ENCODE assay signal across 13 cellular contexts in the genomic region with DNA sequence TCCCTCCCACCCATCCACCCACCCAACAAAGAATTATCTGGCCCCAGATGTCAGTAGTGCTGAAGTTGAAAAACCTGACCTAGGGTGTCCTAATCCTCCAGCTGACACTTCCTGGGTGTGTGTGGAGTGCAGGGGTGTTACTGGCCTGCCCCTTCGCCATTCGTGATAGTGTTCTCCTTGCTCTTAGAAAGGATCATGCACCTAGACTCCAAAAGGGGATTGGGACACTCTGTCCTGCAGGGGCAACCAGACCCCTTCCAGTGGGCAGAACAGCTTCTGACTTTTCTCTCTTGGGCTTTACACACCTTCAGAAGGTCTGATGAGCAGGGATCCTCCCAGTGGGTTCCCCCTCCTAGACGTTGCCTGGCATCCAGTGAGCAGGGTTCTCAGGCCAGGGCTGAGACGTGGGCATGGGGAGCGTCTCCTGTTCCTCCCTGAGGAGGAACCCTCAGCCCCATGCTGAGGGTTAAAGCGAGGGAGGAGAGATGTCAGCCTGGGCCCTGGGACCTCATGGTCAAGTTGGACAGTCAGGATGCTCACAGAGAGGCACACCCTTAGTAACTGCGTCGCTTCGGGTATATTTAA.
DNase-seq lines count a peak whose midpoint lies in the region; ATAC-seq, FAIRE-seq and TF ChIP-seq lines count a peak whose summit lies in the region.
"Had no signal": no experiment of that assay in that cellular context is flagged by ENCODE, and none has a peak within 500 bp of the region (broad histone marks: within the 10 kb centered on the region; RNA-seq: fewer than 3 reads in every experiment).

No MANE protein-coding gene starts in this region.

- no peaks in the 10 kb centered on the region for H3K9me3 Mint-ChIP-seq in CD8-positive, alpha-beta memory T cell
- H3K9me3 Mint-ChIP-seq in activated naive CD8-positive, alpha-beta T cell treated with anti-CD3 and anti-CD28 coated beads for 36 hours, result no peaks in the 10 kb centered on the region
- no peaks in the 10 kb centered on the region for H3K9me3 Mint-ChIP-seq in neural progenitor cell

- no peak for FAIRE-seq in RCC 7860 (lab: Jason Lieb, UNC)
- FAIRE-seq: HepG2 had no signal

- H3K4me3 ChIP-seq in ACC112 (ENCODE audit: low read depth, low read length) (no peak overlapping the region), neural progenitor cell (no peak overlapping the region), testis (no peak overlapping the region)
- H3K4me3 ChIP-seq in CD8-positive, alpha-beta memory T cell (ENCODE audit: low read length), result no peak overlapping the region
- H3K4me3 ChIP-seq: mucosa of descending colon, tibial nerve had no signal

- intact Hi-C loops in testis (cut with DNase I; ENCODE audit: low total_unique reads), result no loop called here

- H3K79me2 ChIP-seq in ACC112 (ENCODE audit: control insufficient read depth, insufficient read depth, low read length, unreplicated experiment) (peaks cover 11% of the 10 kb centered on the region), neural progenitor cell (ENCODE audit: low read depth) (no peaks in the 10 kb centered on the region)

- H3K4me2 ChIP-seq in neural progenitor cell, result no peak overlapping the region

- H2AFZ ChIP-seq in ACC112 (ENCODE audit: low read length, unreplicated experiment), result no peak overlapping the region
- no peak overlapping the region for H2AFZ ChIP-seq in neural progenitor cell (replicated peaks)

- TF ChIP-seq CTCF in neural progenitor cell (IDR thresholded peaks at IDR 0.05) (no peak), testis (IDR thresholded peaks at IDR 0.05) (no peak)

- no peak overlapping the region for H3K4me3 Mint-ChIP-seq in CD8-positive, alpha-beta memory T cell
- no peak overlapping the region for H3K4me3 Mint-ChIP-seq in activated naive CD8-positive, alpha-beta T cell treated with anti-CD3 and anti-CD28 coated beads for 36 hours
- H3K4me3 Mint-ChIP-seq in neural progenitor cell, result no peak overlapping the region

- no peak for DNase-seq in CD8-positive, alpha-beta memory T cell
- DNase-seq in activated naive CD8-positive, alpha-beta T cell treated with anti-CD3 and anti-CD28 coated beads for 36 hours, result no peak
- no peak for DNase-seq in neural progenitor cell (ENCODE audit: low spot score)
- no peak for DNase-seq in RCC 7860 (ENCODE audit: low spot score)
- no peak for DNase-seq in testis
- DNase-seq: GDM1, NCI-H1048, NCI-H2171 treated with DMSO at 0.1 percent for 48 hours had no signal

- no peak overlapping the region for H3K9ac ChIP-seq in neural progenitor cell

- 89 to 98% methylated on average over 5 to 9 of the region's 9 CpGs for WGBS in testis, 2 donors

- peaks cover 38% of the 10 kb centered on the region; the same call in 1 of the 2 replicates for H3K36me3 ChIP-seq in ACC112 (ENCODE audit: insufficient read depth, low read length)
- peaks cover 17% of the 10 kb centered on the region for H3K36me3 ChIP-seq in CD8-positive, alpha-beta memory T cell (ENCODE audit: insufficient read depth, low read length)
- no peaks in the 10 kb centered on the region for H3K36me3 ChIP-seq in neural progenitor cell
- no peaks in the 10 kb centered on the region for H3K36me3 ChIP-seq in testis (ENCODE audit: low read depth, missing control alignments)

- H4K20me1 ChIP-seq in neural progenitor cell (ENCODE audit: low read depth), result peaks cover 5% of the 10 kb centered on the region

- CTCF ChIA-PET in CD8-positive, alpha-beta memory T cell (lab: Charles Lee), result no interaction called here

- TF ChIP-seq POLR2A in testis (IDR thresholded peaks at IDR 0.05), result no peak

- H3K27ac ChIP-seq in ACC112 (ENCODE audit: low read depth, low read length) (peak overlapping the region; percentile 96), neural progenitor cell (no peak overlapping the region), testis (no peak overlapping the region)
- no peak overlapping the region for H3K27ac ChIP-seq in CD8-positive, alpha-beta memory T cell (ENCODE audit: low read depth, low read length)

- no peaks in the 10 kb centered on the region for H3F3A ChIP-seq in neural progenitor cell (ENCODE audit: low read depth)

- peak overlapping the region in 6 of 8 donors; percentile 57 to 82 (median 64) for H3K27ac Mint-ChIP-seq in CD8-positive, alpha-beta memory T cell
- H3K27ac Mint-ChIP-seq in activated naive CD8-positive, alpha-beta T cell treated with anti-CD3 and anti-CD28 coated beads for 36 hours, result peak overlapping the region; percentile 3
- H3K27ac Mint-ChIP-seq in neural progenitor cell, result peak overlapping the region; percentile 82

- H3K9me3 ChIP-seq in CD8-positive, alpha-beta memory T cell (ENCODE audit: low read length), result no peaks in the 10 kb centered on the region
- H3K9me3 ChIP-seq in neural progenitor cell (ENCODE audit: low read depth) (no peaks in the 10 kb centered on the region), testis (no peaks in the 10 kb centered on the region)
- H3K9me3 ChIP-seq: mucosa of descending colon, tibial nerve had no signal

- H3K27me3 Mint-ChIP-seq in CD8-positive, alpha-beta memory T cell, result peaks cover 0 to 1% of the 10 kb centered on the region in 2 donors
- H3K27me3 Mint-ChIP-seq in activated naive CD8-positive, alpha-beta T cell treated with anti-CD3 and anti-CD28 coated beads for 36 hours, result no peaks in the 10 kb centered on the region
- peaks cover 3% of the 10 kb centered on the region for H3K27me3 Mint-ChIP-seq in neural progenitor cell (ENCODE audit: insufficient read depth, low read depth)

- peaks cover 0 to 93% (median 10%) of the 10 kb centered on the region in 3 donors for H3K36me3 Mint-ChIP-seq in CD8-positive, alpha-beta memory T cell
- H3K36me3 Mint-ChIP-seq in activated naive CD8-positive, alpha-beta T cell treated with anti-CD3 and anti-CD28 coated beads for 36 hours, result peaks cover 11% of the 10 kb centered on the region
- H3K36me3 Mint-ChIP-seq in neural progenitor cell, result peaks cover 46% of the 10 kb centered on the region

- H3K4me1 Mint-ChIP-seq in CD8-positive, alpha-beta memory T cell, result peaks cover 16 to 25% (median 25%) of the 10 kb centered on the region in 3 donors
- H3K4me1 Mint-ChIP-seq in activated naive CD8-positive, alpha-beta T cell treated with anti-CD3 and anti-CD28 coated beads for 36 hours, result peaks cover 20% of the 10 kb centered on the region
- H3K4me1 Mint-ChIP-seq in neural progenitor cell, result peaks cover 28% of the 10 kb centered on the region

- H3K27me3 ChIP-seq in ACC112 (ENCODE audit: insufficient read depth, low read length) (no peaks in the 10 kb centered on the region), neural progenitor cell (no peaks in the 10 kb centered on the region), testis (no peaks in the 10 kb centered on the region)
- no peaks in the 10 kb centered on the region for H3K27me3 ChIP-seq in CD8-positive, alpha-beta memory T cell (ENCODE audit: insufficient read depth, low read length, poor library complexity, severe bottlenecking)
- H3K27me3 ChIP-seq: tibial nerve had no signal

- no peak for ATAC-seq in GM21576 (IDR thresholded peaks at IDR 0.05; ENCODE audit: unreplicated experiment)
- ATAC-seq: HepG2, mucosa of descending colon had no signal

- H3K4me1 ChIP-seq in ACC112 (ENCODE audit: control insufficient read depth, insufficient read depth, low read length, unreplicated experiment) (peaks cover 62% of the 10 kb centered on the region), neural progenitor cell (peaks cover 14% of the 10 kb centered on the region), testis (no peaks in the 10 kb centered on the region)
- H3K4me1 ChIP-seq in CD8-positive, alpha-beta memory T cell (ENCODE audit: insufficient read depth, low read length), result peaks cover 6% of the 10 kb centered on the region

- POLR2A ChIA-PET in CD8-positive, alpha-beta memory T cell (lab: Charles Lee), result no interaction called here

Comparison
In these comparisons a context has a peak if more than half of its experiments do, and no peak if none do; other contexts are left out.
1. H3K27ac Mint-ChIP-seq: peak in every context shown above with its lines; median percentile 82 in neural progenitor cell; 64 in CD8-positive, alpha-beta memory T cell; 3 in activated naive CD8-positive, alpha-beta T cell treated with anti-CD3 and anti-CD28 coated beads for 36 hours.